35 cellular contexts compared by ENCODE assay signal in genomic region chr6:129555206-129555832, GRCh38.
DNase-seq lines count a peak whose midpoint lies in the region; ATAC-seq and TF ChIP-seq lines count a peak whose summit lies in the region.
"Had no signal": no experiment of that assay in that cellular context is flagged by ENCODE, and none has a peak within 500 bp of the region (broad histone marks: within the 10 kb centered on the region; RNA-seq: fewer than 3 reads in every experiment).

No MANE protein-coding gene starts in this region.

- H3K4me1 ChIP-seq in endodermal cell (ENCODE audit: control insufficient read depth, insufficient read depth, low read length) (peaks cover 28% of the 10 kb centered on the region), mesenchymal stem cell (ENCODE audit: control insufficient read depth, insufficient read depth, low read depth, low read length) (no peaks in the 10 kb centered on the region), OCI-LY7 (ENCODE audit: insufficient read depth, low read length, poor library complexity, severe bottlenecking) (no peaks in the 10 kb centered on the region)
- H3K4me1 ChIP-seq: breast epithelium, gastrocnemius medialis had no signal

- no peak overlapping the region for H2BK5ac ChIP-seq in mesenchymal stem cell (ENCODE audit: low read depth, low read length, poor library complexity, severe bottlenecking)

- intact Hi-C loops in OCI-LY7 (cut with micrococcal nuclease; ENCODE audit: unreplicated experiment): no loop called here

- H4K20me1 ChIP-seq in OCI-LY7 (ENCODE audit: insufficient read depth, low read length): no peaks in the 10 kb centered on the region

- H3K79me2 ChIP-seq in OCI-LY7 (ENCODE audit: insufficient read depth, low read depth, low read length): no peaks in the 10 kb centered on the region

- H3K4me3 ChIP-seq in AG04450 (ENCODE audit: low read depth, low read length): no peak overlapping the region
- peak overlapping the region; percentile 7 for H3K4me3 ChIP-seq in endodermal cell (ENCODE audit: low read length)
- no peak overlapping the region for H3K4me3 ChIP-seq in mesenchymal stem cell (ENCODE audit: insufficient read depth in 1 of 2, low read depth in 1 of 2, low read length in 2 of 2)
- H3K4me3 ChIP-seq in OCI-LY7 (ENCODE audit: low read depth, low read length, poor library complexity, severe bottlenecking): no peak overlapping the region
- H3K4me3 ChIP-seq: breast epithelium, gastrocnemius medialis, ovary, PC-9 had no signal

- H3K79me1 ChIP-seq in mesenchymal stem cell (replicated peaks; ENCODE audit: low read length, poor library complexity, severe bottlenecking): peaks cover 3% of the 10 kb centered on the region

- H3K9me3 ChIP-seq in AG04450 (ENCODE audit: control insufficient read depth, insufficient read depth, low read length) (no peaks in the 10 kb centered on the region), endodermal cell (ENCODE audit: control insufficient read depth, low read length) (peaks cover 5% of the 10 kb centered on the region), mesenchymal stem cell (ENCODE audit: control insufficient read depth, low read length) (no peaks in the 10 kb centered on the region), OCI-LY7 (ENCODE audit: low read length) (no peaks in the 10 kb centered on the region)
- H3K9me3 ChIP-seq: breast epithelium, gastrocnemius medialis, ovary had no signal

- H3K36me3 ChIP-seq in endodermal cell (ENCODE audit: control insufficient read depth, insufficient read depth, low read length) (no peaks in the 10 kb centered on the region), mesenchymal stem cell (ENCODE audit: control insufficient read depth in 1 of 2, insufficient read depth in 2 of 2, low read depth in 1 of 2, low read length in 2 of 2) (peaks cover 8 to 26% of the 10 kb centered on the region in 2 experiments), OCI-LY7 (ENCODE audit: insufficient read depth, low read length) (no peaks in the 10 kb centered on the region)
- H3K36me3 ChIP-seq: breast epithelium, gastrocnemius medialis, ovary had no signal

- no peak for ATAC-seq in GM18907 (IDR thresholded peaks at IDR 0.05; ENCODE audit: unreplicated experiment)
- ATAC-seq: activated CD4-positive, CD25-positive, alpha-beta regulatory T cell treated with anti-CD3 and anti-CD28 coated beads, Interleukin-2, amount 50 U/mL, for 24 hours; activated T-cell treated with anti-CD3 and anti-CD28 coated beads, Interleukin-2, amount 50 U/mL, for 72 hours; gastrocnemius medialis; Right ventricle myocardium inferior; stimulated activated naive B cell treated with anti-CD40 and anti-IgM and Interleukin-4, amounts not matched to agents 10 μg/mL and 1 μg/mL and 100 μg/mL, for 72 hours had no signal

- H3K9me2 ChIP-seq in OCI-LY7 (ENCODE audit: insufficient read depth, low read length): no peaks in the 10 kb centered on the region

- H3K27ac ChIP-seq in AG04450 (ENCODE audit: low read depth, low read length): no peak overlapping the region
- H3K27ac ChIP-seq in endodermal cell (ENCODE audit: low read depth, low read length): no peak overlapping the region
- no peak overlapping the region for H3K27ac ChIP-seq in mesenchymal stem cell (ENCODE audit: low read length, poor library complexity, severe bottlenecking)
- no peak overlapping the region for H3K27ac ChIP-seq in OCI-LY7 (ENCODE audit: low read depth, low read length, poor library complexity, severe bottlenecking)
- H3K27ac ChIP-seq: breast epithelium, gastrocnemius medialis, ovary, PC-9 had no signal

- no peak overlapping the region for H3K4me3 Mint-ChIP-seq in endodermal cell
- H3K4me3 Mint-ChIP-seq: activated T-cell treated with anti-CD3 and anti-CD28 coated beads, Interleukin-2, amount 50 U/mL, for 72 hours; HFFc6; nephron progenitor cell; stimulated activated naive B cell treated with anti-CD40 and anti-IgM and Interleukin-4, amounts not matched to agents 10 μg/mL and 1 μg/mL and 100 μg/mL, for 72 hours had no signal

- WGBS in endodermal cell (ENCODE audit: insufficient coverage in 1 of 2, insufficient read length in 1 of 2), 2 experiments: 69 to 83% methylated on average over 1 to 5 of the region's 5 CpGs
- no CpG with 5 or more reads among the region's 5 CpGs for WGBS in mesenchymal stem cell

- no peak overlapping the region for H4K91ac ChIP-seq in mesenchymal stem cell (ENCODE audit: low read length)

- H2AFZ ChIP-seq in mesenchymal stem cell (ENCODE audit: low read depth, low read length) (no peak overlapping the region), OCI-LY7 (ENCODE audit: low read length) (no peak overlapping the region)
- H2AFZ ChIP-seq: PC-9 had no signal

- no peak overlapping the region for H3K18ac ChIP-seq in mesenchymal stem cell (ENCODE audit: low read depth in 1 of 2, low read length in 2 of 2)

- no peaks in the 10 kb centered on the region for H3K27me3 Mint-ChIP-seq in endodermal cell (ENCODE audit: insufficient read depth)

- H3K27me3 ChIP-seq in AG04450 (ENCODE audit: control insufficient read depth, insufficient read depth, low read length) (no peaks in the 10 kb centered on the region), endodermal cell (ENCODE audit: control insufficient read depth, insufficient read depth, low read length, poor library complexity, severe bottlenecking) (no peaks in the 10 kb centered on the region), mesenchymal stem cell (ENCODE audit: control insufficient read depth in 1 of 2, insufficient read depth in 1 of 2, low read length in 2 of 2) (no peaks in the 10 kb centered on the region)
- H3K27me3 ChIP-seq: breast epithelium, gastrocnemius medialis, ovary had no signal

- H2BK12ac ChIP-seq in mesenchymal stem cell (ENCODE audit: low read length in 2 of 2): no peak overlapping the region

- peaks cover 44% of the 10 kb centered on the region for H3K4me1 Mint-ChIP-seq in endodermal cell
- H3K4me1 Mint-ChIP-seq: nephron progenitor cell; stimulated activated naive B cell treated with anti-CD40 and anti-IgM and Interleukin-4, amounts not matched to agents 10 μg/mL and 1 μg/mL and 100 μg/mL, for 72 hours had no signal

- CTCF ChIA-PET in AG04450 (lab: Charles Lee): interaction anchor here (1.6 to 2.1 kb wide), 2 partner anchors 10 to 56 kb away, joined by 3 to 7 read pairs; no protein-coding TSS in a partner anchor
- CTCF ChIA-PET in OCI-LY7 (lab: Charles Lee; ENCODE audit: unreplicated experiment): no interaction called here
- CTCF ChIA-PET in HEK293T (lab: Yijun Ruan, JAX): no interaction called here

- no peak overlapping the region for H3K23ac ChIP-seq in mesenchymal stem cell (ENCODE audit: low read length in 2 of 2)

- no peaks in the 10 kb centered on the region for H3K36me3 Mint-ChIP-seq in endodermal cell (ENCODE audit: low read depth)
- H3K36me3 Mint-ChIP-seq: stimulated activated naive B cell treated with anti-CD40 and anti-IgM and Interleukin-4, amounts not matched to agents 10 μg/mL and 1 μg/mL and 100 μg/mL, for 72 hours had no signal

- H3K4me2 ChIP-seq in mesenchymal stem cell (ENCODE audit: low read length, poor library complexity, severe bottlenecking) (no peak overlapping the region), OCI-LY7 (ENCODE audit: low read length) (no peak overlapping the region)
- H3K4me2 ChIP-seq: PC-9 had no signal

- no peak for TF ChIP-seq CTCF in AG04450 (IDR thresholded peaks at IDR 0.05; ENCODE audit: low read depth, low read length)
- peak; percentile 39 for TF ChIP-seq CTCF in endodermal cell (conservative IDR thresholded peaks at IDR 0.05)
- no peak for TF ChIP-seq CTCF in OCI-LY7 (conservative IDR thresholded peaks at IDR 0.05; ENCODE audit: low read length)

- peak overlapping the region; percentile 27 for H3K27ac Mint-ChIP-seq in endodermal cell
- H3K27ac Mint-ChIP-seq: activated T-cell treated with anti-CD3 and anti-CD28 coated beads, Interleukin-2, amount 50 U/mL, for 72 hours; HFFc6; nephron progenitor cell; stimulated activated naive B cell treated with anti-CD40 and anti-IgM and Interleukin-4, amounts not matched to agents 10 μg/mL and 1 μg/mL and 100 μg/mL, for 72 hours had no signal

- no TSS peak for BruUV-seq in OCI-LY7 (replicated peaks; lab: Mats Ljungman, UMichigan)

- no peak overlapping the region for H4K8ac ChIP-seq in mesenchymal stem cell (ENCODE audit: low read length)

- peak; percentile 38 for DNase-seq in AG04450 (ENCODE audit: low read depth, low spot score)
- peak; percentile 76 for DNase-seq in SK-N-DZ (ENCODE audit: low spot score)
- DNase-seq in endodermal cell: no peak
- DNase-seq in mesenchymal stem cell: peak; percentile 8
- DNase-seq in OCI-LY7 (ENCODE audit: low spot score): no peak
- DNase-seq in hepatic stellate cell (ENCODE audit: low spot score): no peak
- no peak for DNase-seq in HEK293T (ENCODE audit: extremely low spot score)
- DNase-seq: ACHN; activated CD4-positive, alpha-beta T cell treated with anti-CD3 and anti-CD28 coated beads, Interleukin-2, amount 50 U/mL, for 4 hours; activated naive CD4-positive, alpha-beta T cell; activated T-cell treated with anti-CD3 and anti-CD28 coated beads, Interleukin-2, amount 50 U/mL, for 72 hours; C1 segment of cervical spinal cord; DMS79; effector CD4-positive, alpha-beta T cell; gastrocnemius medialis; GDM1; HFFc6; hippocampal formation; KBM-7; mammary epithelial cell; NCI-H1092; NCI-H1694 treated with DMSO at 0.1 percent for 48 hours; NCI-H2171 treated with DMSO at 0.1 percent for 48 hours; NCI-H526; nephron progenitor cell; ovary; PC-9; stimulated activated naive B cell treated with anti-CD40 and anti-IgM and Interleukin-4, amounts not matched to agents 10 μg/mL and 1 μg/mL and 100 μg/mL, for 72 hours; substantia nigra; T-helper 2 cell; trophoblast cell had no signal

- no peak overlapping the region for H3K14ac ChIP-seq in mesenchymal stem cell (ENCODE audit: low read length in 2 of 2)

- no peak overlapping the region for H3K4ac ChIP-seq in mesenchymal stem cell (ENCODE audit: low read depth in 1 of 2, low read length in 2 of 2)

- no peak overlapping the region for H2BK15ac ChIP-seq in mesenchymal stem cell (ENCODE audit: low read depth, poor library complexity, severe bottlenecking)

- H2BK120ac ChIP-seq in mesenchymal stem cell (ENCODE audit: low read depth, low read length): no peak overlapping the region

- POLR2A ChIA-PET in AG04450 (lab: Yijun Ruan, JAX) (no interaction called here), OCI-LY7 (lab: Charles Lee) (no interaction called here), HEK293T (lab: Yijun Ruan, JAX) (no interaction called here)

- H3K9ac ChIP-seq in endodermal cell (ENCODE audit: extremely low read depth, low read length, poor library complexity, severe bottlenecking) (no peak overlapping the region), mesenchymal stem cell (ENCODE audit: low read length) (no peak overlapping the region)

- H2AK5ac ChIP-seq in mesenchymal stem cell (ENCODE audit: low read length, severe bottlenecking): no peak overlapping the region

- peaks cover 6% of the 10 kb centered on the region for H3K9me3 Mint-ChIP-seq in endodermal cell
- H3K9me3 Mint-ChIP-seq: nephron progenitor cell; stimulated activated naive B cell treated with anti-CD40 and anti-IgM and Interleukin-4, amounts not matched to agents 10 μg/mL and 1 μg/mL and 100 μg/mL, for 72 hours had no signal

TF ChIP-seq in HEK293T, 16 proteins besides CTCF, POLR2A, EP300 and RAD21 (continues in another document):
- TF ChIP-seq TARDBP (IDR thresholded peaks at IDR 0.05) (no peak), L3MBTL2 (conservative IDR thresholded peaks at IDR 0.05) (no peak), SUZ12 (IDR thresholded peaks at IDR 0.05) (no peak), SP1 (IDR thresholded peaks at IDR 0.05) (no peak), NFRKB (IDR thresholded peaks at IDR 0.05) (no peak), FOXK2 (IDR thresholded peaks at IDR 0.05) (no peak)

Comparison
In these comparisons a context has a peak if more than half of its experiments do, and no peak if none do; other contexts are left out.
1. DNase-seq: peak in AG04450 (single experiment), SK-N-DZ (single experiment) and mesenchymal stem cell (single experiment); none in endodermal cell (single experiment), OCI-LY7 (single experiment), hepatic stellate cell (single experiment) and HEK293T (single experiment).